32 cellular contexts compared by ENCODE assay signal in the genomic region with DNA sequence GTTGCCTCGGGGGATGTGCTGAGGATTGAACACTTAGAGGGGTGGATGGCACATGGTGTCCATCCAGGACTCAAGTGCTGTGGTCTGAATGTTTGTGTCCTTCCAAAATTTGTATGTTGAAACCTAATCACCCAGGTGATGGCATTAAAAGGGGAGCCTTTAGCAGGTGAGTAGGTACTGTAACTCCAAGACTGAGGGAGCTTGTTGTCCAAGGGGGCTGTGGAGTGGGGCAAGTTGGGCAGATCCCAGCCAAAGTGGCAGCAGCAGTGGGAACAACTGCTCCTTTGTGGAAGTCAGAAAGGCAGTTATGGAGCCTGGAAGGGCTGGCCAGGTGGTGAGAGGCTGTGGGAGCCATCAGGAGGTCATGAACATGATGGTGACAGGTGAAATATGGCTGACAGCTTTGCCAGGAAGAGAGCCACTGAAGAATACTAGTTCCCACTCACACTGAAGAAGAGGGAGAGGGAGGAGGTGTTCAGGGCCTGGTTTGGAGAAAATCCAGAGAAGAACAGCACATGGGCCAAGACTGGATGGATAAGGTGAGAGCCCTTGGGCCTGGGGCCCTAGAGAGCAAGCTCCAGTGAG.
"Had no signal": no experiment of that assay in that cellular context is flagged by ENCODE, and none has a peak within 500 bp of the region (broad histone marks: within the 10 kb centered on the region; RNA-seq: fewer than 3 reads in every experiment).

No MANE protein-coding gene starts in this region.

- H3K4me3 ChIP-seq: adrenal gland, ascending aorta, body of pancreas, breast epithelium, cardiac muscle cell had no signal

- H3K4me1 ChIP-seq: adrenal gland, ascending aorta, body of pancreas, breast epithelium had no signal

- DNase-seq: activated effector memory CD4-positive, alpha-beta T cell treated with anti-CD3 and anti-CD28 coated beads, Interleukin-2, amount 50 U/mL, for 16 hours; activated effector memory CD4-positive, alpha-beta T cell treated with Interleukin-2 at 50 U/mL for 16 hours; activated gamma-delta T cell; activated gamma-delta T cell treated with Interleukin-2 at 50 U/mL for 16 hours; activated naive CD4-positive, alpha-beta T cell; activated naive CD4-positive, alpha-beta T cell treated with anti-CD3 and anti-CD28 coated beads for 36 hours; activated naive CD4-positive, alpha-beta T cell treated with anti-CD3 and anti-CD28 coated beads, Interleukin-2, amount 10 ng/mL, durations not matched to agents 7 days and 5 days; activated naive CD4-positive, alpha-beta T cell treated with anti-CD3 and anti-CD28 coated beads, Interleukin-2, amount 50 U/mL, for 16 hours; activated naive CD4-positive, alpha-beta T cell treated with Interleukin-2 at 50 U/mL for 16 hours; activated naive CD8-positive, alpha-beta T cell treated with anti-CD3 and anti-CD28 coated beads for 36 hours; activated naive CD8-positive, alpha-beta T cell treated with anti-CD3 and anti-CD28 coated beads, Interleukin-2, amount 10 ng/mL, durations not matched to agents 7 days and 5 days; activated naive CD8-positive, alpha-beta T cell treated with anti-CD3 and anti-CD28 coated beads, Interleukin-2, amount 50 U/mL, for 24 hours; activated T-cell treated with anti-CD3 and anti-CD28 coated beads, Interleukin-2, amount 50 U/mL, for 1 hour; activated T-cell treated with anti-CD3 and anti-CD28 coated beads, Interleukin-2, amount 50 U/mL, for 24 hours; activated T-cell treated with anti-CD3 and anti-CD28 coated beads, Interleukin-2, amount 50 U/mL, for 4 hours; activated T-cell treated with anti-CD3 and anti-CD28 coated beads, Interleukin-2, amount 50 U/mL, for 48 hours; activated T-cell treated with anti-CD3 and anti-CD28 coated beads, Interleukin-2, amount 50 U/mL, for 72 hours; adrenal gland; amniotic stem cell; amygdala; anterior cingulate cortex; aorta; body of pancreas; brain microvascular endothelial cell; caudate nucleus; central memory CD4-positive, alpha-beta T cell; cerebellar nuclear complex had no signal

- H3K27me3 ChIP-seq: adrenal gland, ascending aorta, body of pancreas, brain microvascular endothelial cell, breast epithelium had no signal

- H3K36me3 ChIP-seq: adrenal gland, ascending aorta, brain microvascular endothelial cell, breast epithelium, cardiac muscle cell had no signal

- ATAC-seq: activated naive CD4-positive, alpha-beta T cell treated with anti-CD3 and anti-CD28 coated beads, Interleukin-2, amount 50 U/mL, for 72 hours; activated naive CD8-positive, alpha-beta T cell treated with anti-CD3 and anti-CD28 coated beads, Interleukin-2, amount 50 U/mL, for 24 hours; activated T-cell treated with anti-CD3 and anti-CD28 coated beads, Interleukin-2, amount 50 U/mL, for 4 hours; activated T-cell treated with anti-CD3 and anti-CD28 coated beads, Interleukin-2, amount 50 U/mL, for 72 hours; activated T-helper 17 cell treated with anti-CD3 and anti-CD28 coated beads, Interleukin-2, amount 50 U/mL, for 72 hours; body of pancreas had no signal

- H3K9me3 ChIP-seq: adrenal gland, ascending aorta, body of pancreas, breast epithelium had no signal

- H3K27ac ChIP-seq: adrenal gland, ascending aorta, body of pancreas, brain microvascular endothelial cell, breast epithelium, cardiac muscle cell had no signal
